Comparison of ENCODE assay signal across 8 cellular contexts in genomic region chr3:179348325-179349013, GRCh38. TPM values are rescaled to one million over a fixed set of nuclear protein-coding genes. Genes with fewer than 3 reads are reported as not detected.
DNase-seq lines count a peak whose midpoint lies in the region; ATAC-seq and TF ChIP-seq lines count a peak whose summit lies in the region.

No MANE protein-coding gene starts in this region.

- TF ChIP-seq CTCF in heart right ventricle (IDR thresholded peaks at IDR 0.05) (no peak), esophagus muscularis mucosa (IDR thresholded peaks at IDR 0.05) (no peak), prostate gland (IDR thresholded peaks at IDR 0.05) (no peak)

- no peak for TF ChIP-seq EP300 in esophagus muscularis mucosa (IDR thresholded peaks at IDR 0.05)

- H3K36me3 ChIP-seq in heart right ventricle, result peaks cover 0 to 45% (median 21%) of the 10 kb centered on the region in 9 donors
- peaks cover 12 to 42% (median 30%) of the 10 kb centered on the region in 4 donors for H3K36me3 ChIP-seq in esophagus muscularis mucosa
- no peaks in the 10 kb centered on the region for H3K36me3 ChIP-seq in prostate gland

- H3K4me3 ChIP-seq in heart right ventricle (peak overlapping the region; percentile 68 to 84 (median 76)), esophagus muscularis mucosa (peak overlapping the region; percentile 77 to 94 (median 88)), prostate gland (peak overlapping the region; percentile 82)

- intact Hi-C loops in heart right ventricle (cut with DNase I) (loop anchor here in 1 of 10 donors (10.0 kb wide), 1 partner anchor 206 kb away; no protein-coding TSS in a partner anchor), left cardiac atrium (cut with DNase I) (no loop called here), esophagus muscularis mucosa (cut with DNase I) (loop anchor here (10.0 kb wide), 2 partner anchors 106 to 216 kb away; partner anchors contain the start of genes ACTL6A and GNB4), prostate gland (cut with DNase I) (no loop called here)

- peak overlapping the region in 9 of 10 donors; percentile 86 to 92 (median 89) for H3K27ac ChIP-seq in heart right ventricle
- peak overlapping the region; percentile 88 to 91 (median 88) for H3K27ac ChIP-seq in esophagus muscularis mucosa (replicated peaks in 1 of 4)
- peak overlapping the region; percentile 86 to 87 for H3K27ac ChIP-seq in prostate gland

- ATAC-seq in heart right ventricle, result no peak
- ATAC-seq in left cardiac atrium, result no peak
- peak; percentile 42 for ATAC-seq in HG02981 (IDR thresholded peaks at IDR 0.05; ENCODE audit: unreplicated experiment)

- TF ChIP-seq POLR2A in esophagus muscularis mucosa (IDR thresholded peaks at IDR 0.05; ENCODE audit: low read depth) (no peak), prostate gland (IDR thresholded peaks at IDR 0.05) (no peak)

- peaks cover 0 to 30% (median 11%) of the 10 kb centered on the region in 9 donors for H3K4me1 ChIP-seq in heart right ventricle
- peaks cover 13 to 24% (median 15%) of the 10 kb centered on the region in 4 donors for H3K4me1 ChIP-seq in esophagus muscularis mucosa
- no peaks in the 10 kb centered on the region for H3K4me1 ChIP-seq in prostate gland (replicated peaks)

- no peaks in the 10 kb centered on the region for H3K27me3 ChIP-seq in heart right ventricle
- H3K27me3 ChIP-seq in esophagus muscularis mucosa, result no peaks in the 10 kb centered on the region
- H3K27me3 ChIP-seq in prostate gland (replicated peaks; ENCODE audit: insufficient read depth), result no peaks in the 10 kb centered on the region

- no peak for DNase-seq in heart right ventricle
- no peak for DNase-seq in left cardiac atrium
- peak; percentile 55 for DNase-seq in RPMI8226
- no peak for DNase-seq in esophagus muscularis mucosa (ENCODE audit: extremely low spot score)
- no peak for DNase-seq in prostate gland (ENCODE audit: low spot score)
- no peak for DNase-seq in NCI-H69 (lab: John Stamatoyannopoulos, UW)
- no peak for DNase-seq in superior temporal gyrus (ENCODE audit: extremely low spot score)

- no peaks in the 10 kb centered on the region for H3K9me3 ChIP-seq in heart right ventricle
- no peaks in the 10 kb centered on the region for H3K9me3 ChIP-seq in esophagus muscularis mucosa
- H3K9me3 ChIP-seq in prostate gland, result no peaks in the 10 kb centered on the region

- 28 to 31% methylated on average over 5 of the region's 5 CpGs for WGBS in heart right ventricle, 2 donors
- WGBS in esophagus muscularis mucosa, result 40% methylated on average over 5 of the region's 5 CpGs
- WGBS in prostate gland, result 21% methylated on average over 5 of the region's 5 CpGs

RNA-seq across cellular contexts. Expression of gene MFN1, which starts 1.0 kb away (rescaled TPM):
- total RNA-seq in heart right ventricle (10 to 100 TPM; 52.0 to 82.1 (median 67.9) TPM), left cardiac atrium (10 to 100 TPM; 68.4 to 86.1 TPM), esophagus muscularis mucosa (10 to 100 TPM; 32.8 to 48.6 (median 37.3) TPM), prostate gland (10 to 100 TPM; 37.3 to 44.3 TPM)
- polyA plus RNA-seq in heart right ventricle, result 10 to 100 TPM; 15.0 to 22.6 TPM

RNA-seq across cellular contexts. Expression of gene ZNF639, which starts 25.6 kb away (rescaled TPM):
- total RNA-seq in heart right ventricle (10 to 100 TPM; 25.8 to 41.0 (median 30.6) TPM), left cardiac atrium (10 to 100 TPM; 23.5 to 39.4 TPM), esophagus muscularis mucosa (10 to 100 TPM; 50.0 to 78.2 (median 58.8) TPM), prostate gland (10 to 100 TPM; 48.6 to 50.7 TPM)
- 10 to 100 TPM; 14.1 to 18.5 TPM for polyA plus RNA-seq in heart right ventricle
